1 cellular context compared by ENCODE assay signal in the genomic region with DNA sequence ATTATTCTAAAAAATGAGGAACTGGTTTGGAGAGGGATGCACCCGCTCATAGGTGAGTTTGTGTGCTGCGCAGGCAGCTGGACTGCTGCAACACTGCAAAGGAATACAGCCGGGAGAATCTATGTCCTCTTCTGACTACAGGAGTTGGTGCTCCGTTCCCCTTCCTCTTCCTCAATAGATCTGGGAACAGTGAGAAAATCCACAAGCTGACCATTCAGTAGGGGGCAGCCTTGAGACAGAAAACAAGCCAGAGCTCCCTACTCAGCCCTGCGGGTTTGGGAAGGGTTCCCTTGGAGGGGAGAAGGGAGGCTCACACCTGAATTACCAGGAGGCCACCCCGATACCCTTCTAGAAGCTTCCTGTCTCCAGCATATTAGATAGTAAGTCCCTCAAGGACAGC.
TF ChIP-seq lines count a peak whose summit lies in the region.

No MANE protein-coding gene starts in this region.

TF ChIP-seq in WTC11, 78 proteins besides CTCF, POLR2A, EP300 and RAD21 (continued from another document):
- TF ChIP-seq AR (CRISPR knock-in tag; IDR thresholded peaks at IDR 0.05): no peak
- TF ChIP-seq STAT6 (CRISPR knock-in tag; conservative IDR thresholded peaks at IDR 0.05; ENCODE audit: low read depth): no peak
- TF ChIP-seq ZMAT4 (CRISPR knock-in tag; IDR thresholded peaks at IDR 0.05): no peak
- TF ChIP-seq IRF2 (CRISPR knock-in tag; IDR thresholded peaks at IDR 0.05; ENCODE audit: borderline replicate concordance, low read depth): no peak
- TF ChIP-seq FOXK1 (CRISPR knock-in tag; IDR thresholded peaks at IDR 0.05): no peak
- no peak for TF ChIP-seq CDX4 (CRISPR knock-in tag; IDR thresholded peaks at IDR 0.05; ENCODE audit: borderline replicate concordance)
TF ChIP-seq in WTC11: peak in this region for 0.
